ENCODE assay signal across 1 cellular context in the genomic region with DNA sequence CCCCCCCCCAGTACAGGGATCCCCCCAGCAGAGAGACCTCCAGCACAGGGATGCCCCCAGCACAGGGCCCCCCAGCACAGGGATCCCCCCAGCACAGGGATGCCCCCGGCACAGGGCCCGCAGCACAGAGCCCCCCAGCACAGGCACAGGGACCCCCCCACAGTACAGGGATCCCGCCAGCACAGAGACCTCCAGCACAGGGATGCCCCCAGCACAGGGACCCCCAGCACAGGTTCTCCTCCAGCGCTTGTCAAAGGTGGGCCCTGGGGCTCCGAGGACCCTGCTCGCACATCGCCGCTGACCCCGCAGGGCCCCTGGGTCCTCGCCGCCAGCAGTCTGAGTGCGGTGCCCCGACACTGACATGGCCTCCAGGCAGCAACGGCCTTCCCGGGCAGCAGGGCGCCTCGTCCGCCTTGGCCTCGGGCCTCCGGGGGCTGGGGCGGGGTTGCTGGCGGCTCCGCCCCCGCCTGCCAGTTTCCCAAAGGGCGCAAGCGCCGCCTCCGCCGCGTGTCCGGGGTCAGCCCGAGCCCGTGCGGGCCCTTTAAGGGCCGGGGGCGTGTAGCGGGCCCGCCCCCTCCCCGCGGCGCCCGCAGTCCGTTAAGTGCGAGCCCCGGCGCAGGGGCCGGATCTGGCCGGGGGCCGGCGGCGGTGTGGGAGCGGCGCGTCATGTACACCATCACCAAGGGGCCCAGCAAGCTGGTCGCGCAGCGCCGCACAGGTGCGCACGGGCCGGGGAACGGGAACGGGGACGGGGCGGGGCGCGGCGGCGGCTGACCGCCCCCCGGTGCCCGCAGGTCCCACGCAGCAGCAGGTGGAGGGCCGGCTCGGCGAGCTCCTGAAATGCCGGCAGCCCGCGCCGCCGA.
TF ChIP-seq lines count a peak whose summit lies in the region.

A gene with protein sequence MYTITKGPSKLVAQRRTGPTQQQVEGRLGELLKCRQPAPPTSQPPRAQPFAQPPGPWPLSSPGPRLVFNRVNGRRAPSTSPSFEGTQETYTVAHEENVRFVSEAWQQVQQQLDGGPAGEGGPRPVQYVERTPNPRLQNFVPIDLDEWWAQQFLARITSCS (plus strand): TSS at position 503 of the 863 bp plus-strand sequence. CDS start 164 bp downstream, at position 667.

TF ChIP-seq in SK-N-SH treated with all-trans-retinoic acid at 6 μM for 48 hours, 23 proteins besides CTCF, POLR2A, EP300 and RAD21 (continued from another document):
- TF ChIP-seq CSDC2 (CRISPR knock-in tag; IDR thresholded peaks at IDR 0.05), result no peak
